Comparison of ENCODE assay signal across 2 cellular contexts in genomic region chr6:136739501-136739900, GRCh38.
TF ChIP-seq lines count a peak whose summit lies in the region.

No MANE protein-coding gene starts in this region.

TF ChIP-seq in HEK293, 187 proteins besides CTCF, POLR2A, EP300 and RAD21 (continued from another document):
- 0 out of 2 replicates have a peak, but pooled peaks have one; percentile 21 for TF ChIP-seq PRDM10 (tag by site-specific recombination; IDR thresholded peaks at IDR 0.05)

TF ChIP-seq in WTC11, 78 proteins besides CTCF, POLR2A, EP300 and RAD21 (continued from another document):
- TF ChIP-seq ERG (CRISPR knock-in tag; IDR thresholded peaks at IDR 0.05) (no peak), RORB (CRISPR knock-in tag; IDR thresholded peaks at IDR 0.05) (no peak)
